Comparison of ENCODE assay signal across 1 cellular context in the genomic region with DNA sequence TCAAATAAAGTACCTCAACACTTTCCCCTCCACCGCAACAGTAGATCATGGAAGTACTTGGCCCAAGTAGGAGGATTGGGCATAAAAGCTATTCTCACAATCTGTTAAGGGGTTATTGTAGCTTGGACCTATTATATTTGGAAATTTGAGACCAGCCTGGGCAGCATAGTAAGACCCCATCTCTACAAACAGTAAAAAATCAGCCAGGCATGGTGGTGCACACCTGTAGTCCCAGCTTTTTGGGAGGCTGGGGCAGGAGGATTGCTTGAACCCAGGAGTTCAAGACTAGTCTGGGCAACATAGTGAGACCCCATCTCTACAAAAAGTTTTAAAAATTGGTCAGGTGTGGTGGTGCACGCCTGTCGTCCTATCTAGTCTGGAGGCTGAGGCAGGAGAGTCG.
TF ChIP-seq lines count a peak whose summit lies in the region.

No MANE protein-coding gene starts in this region.

TF ChIP-seq in GM12878, 131 proteins besides CTCF, POLR2A, EP300 and RAD21:
- TF ChIP-seq BRCA1 (IDR thresholded peaks at IDR 0.05; ENCODE audit: low read depth, low read length) (no peak), NBN (IDR thresholded peaks at IDR 0.05) (no peak), SP1 (IDR thresholded peaks at IDR 0.05; ENCODE audit: low read depth, low read length) (no peak), NFYA (IDR thresholded peaks at IDR 0.05; ENCODE audit: borderline replicate concordance, low read depth, low read length) (no peak), KAT2A (conservative IDR thresholded peaks at IDR 0.05; ENCODE audit: control insufficient read depth, low read depth, low read length) (no peak)
